17 cellular contexts compared by ENCODE assay signal in genomic region chr10:110487411-110488123, GRCh38. TPM values are rescaled to one million over a fixed set of nuclear protein-coding genes. Genes with fewer than 3 reads are reported as not detected.
DNase-seq lines count a peak whose midpoint lies in the region; ATAC-seq, FAIRE-seq and TF ChIP-seq lines count a peak whose summit lies in the region.
"Had no signal": no experiment of that assay in that cellular context is flagged by ENCODE, and none has a peak within 500 bp of the region (broad histone marks: within the 10 kb centered on the region; RNA-seq: fewer than 3 reads in every experiment).

No MANE protein-coding gene starts in this region.

- no peaks in the 10 kb centered on the region for H3K79me2 ChIP-seq in HCT116 (ENCODE audit: insufficient read depth, low read length)
- H3K79me2 ChIP-seq in astrocyte (ENCODE audit: insufficient read depth, low read length) = no peaks in the 10 kb centered on the region

- TF ChIP-seq RAD21 in HCT116 (IDR thresholded peaks at IDR 0.05; ENCODE audit: low read depth) = no peak

- no peak; the same call in 1 of the 2 replicates for ATAC-seq in HCT116
- no peak for ATAC-seq in HG02571 (IDR thresholded peaks at IDR 0.05; ENCODE audit: unreplicated experiment)
- no peak for ATAC-seq in GM19023 (IDR thresholded peaks at IDR 0.05; ENCODE audit: unreplicated experiment)
- ATAC-seq: CD8-positive, alpha-beta T cell; mucosa of descending colon had no signal

- H3K9me2 ChIP-seq in HCT116 (ENCODE audit: insufficient read depth) = no peaks in the 10 kb centered on the region

- TF ChIP-seq CTCF in HCT116 (IDR thresholded peaks at IDR 0.05 in 2 of 3, conservative IDR thresholded peaks at IDR 0.05 in 1 of 3; ENCODE audit: borderline replicate concordance in 1 of 3, insufficient read depth in 1 of 3, low read depth in 2 of 3, low read length in 2 of 3) (no peak), astrocyte (IDR thresholded peaks at IDR 0.05; ENCODE audit: insufficient read depth, low read depth, low read length) (no peak)

- H3K27me3 ChIP-seq in HCT116 (ENCODE audit: insufficient read depth, low read length) (no peaks in the 10 kb centered on the region), astrocyte (ENCODE audit: insufficient read depth, low read length) (no peaks in the 10 kb centered on the region)

- H3K36me3 Mint-ChIP-seq in astrocyte (ENCODE audit: low read depth, unreplicated experiment) = no peaks in the 10 kb centered on the region
- H3K36me3 Mint-ChIP-seq: CD8-positive, alpha-beta T cell had no signal

- no peaks in the 10 kb centered on the region for H3K36me3 ChIP-seq in HCT116 (ENCODE audit: control insufficient read depth in 1 of 2, insufficient read depth in 2 of 2, low read length in 2 of 2)
- H3K36me3 ChIP-seq in astrocyte (ENCODE audit: insufficient read depth, low read length) = no peaks in the 10 kb centered on the region

- peak overlapping the region; percentile 84 for H3K27ac Mint-ChIP-seq in astrocyte (ENCODE audit: unreplicated experiment)
- H3K27ac Mint-ChIP-seq: CD8-positive, alpha-beta T cell had no signal

- intact Hi-C loops in HCT116 (cut with micrococcal nuclease) = no loop called here

- POLR2A ChIA-PET in HCT116 (lab: Charles Lee) = interaction anchor here (1.1 to 3.2 kb wide), 2 partner anchors 13 to 88 kb away, joined by 5 to 9 read pairs; no protein-coding TSS in a partner anchor

- no peak for TF ChIP-seq POLR2A in HCT116 (IDR thresholded peaks at IDR 0.05; ENCODE audit: borderline replicate concordance, extremely low read depth, insufficient read depth, insufficient read length)

- no peak overlapping the region for H2AFZ ChIP-seq in HCT116 (ENCODE audit: low read depth, low read length, poor library complexity, severe bottlenecking)
- H2AFZ ChIP-seq in astrocyte (ENCODE audit: low read depth, low read length) = no peak overlapping the region
- H2AFZ ChIP-seq: PC-9 had no signal

- peak; percentile 20 for FAIRE-seq in astrocyte (lab: Jason Lieb, UNC)
- FAIRE-seq: GM12878, TTC549 had no signal

- no peaks in the 10 kb centered on the region for H3K27me3 Mint-ChIP-seq in astrocyte (ENCODE audit: low read depth, unreplicated experiment)

- DNase-seq in COR-L47 (lab: John Stamatoyannopoulos, UW) = peak; percentile 8
- no peak for DNase-seq in HCT116 (ENCODE audit: low read depth, low spot score)
- no peak for DNase-seq in astrocyte (ENCODE audit: low read depth)
- DNase-seq in left kidney (ENCODE audit: low read depth, low spot score) = peak; percentile 68
- no peak for DNase-seq in COLO829 (ENCODE audit: low spot score)
- no peak for DNase-seq in stimulated activated CD4-positive, alpha-beta T cell treated with anti-CD3 and anti-CD28 coated beads, Interleukin-2, amount 100 ng/mL, for 48 hours
- DNase-seq: activated CD8-positive, alpha-beta memory T cell treated with anti-CD3 and anti-CD28 coated beads, Interleukin-2, amount 50 U/mL, for 48 hours; CD8-positive, alpha-beta T cell; effector CD4-positive, alpha-beta T cell; hippocampal formation; mucosa of descending colon; NCI-H2107; PC-9 had no signal

- CTCF ChIA-PET in HCT116 (lab: Charles Lee) = interaction anchor here (1.2 kb wide), 1 partner anchor 133 kb away, joined by 4 read pairs; no protein-coding TSS in a partner anchor

- H3K4me3 ChIP-seq in HCT116 (replicated peaks in 1 of 2; ENCODE audit: low read depth in 1 of 2, low read length in 2 of 2) (no peak overlapping the region), astrocyte (ENCODE audit: insufficient read depth, low read depth, low read length) (no peak overlapping the region)
- H3K4me3 ChIP-seq: GM12878, mucosa of descending colon, PC-9 had no signal

- no TSS peak for BruUV-seq in HCT116 (replicated peaks; lab: Mats Ljungman, UMichigan)

- H3K9ac ChIP-seq in HCT116 (ENCODE audit: low read length) (no peak overlapping the region), astrocyte (ENCODE audit: low read length) (peak overlapping the region; percentile 12)

- RAD21 ChIA-PET in HCT116 (lab: Charles Lee; ENCODE audit: low non-redundant PET in 1 of 2, low total read pairs in 2 of 2, uncharacterized antibody in 2 of 2, unreplicated experiment in 2 of 2) = no interaction called here

- peaks cover 22% of the 10 kb centered on the region for H3K4me1 Mint-ChIP-seq in astrocyte (ENCODE audit: low read depth, unreplicated experiment)

- H3K9me3 ChIP-seq in HCT116 (ENCODE audit: control insufficient read depth in 1 of 2, insufficient read depth in 1 of 2, low read depth in 1 of 2, low read length in 2 of 2) (no peaks in the 10 kb centered on the region), astrocyte (ENCODE audit: insufficient read depth, low read depth, low read length) (no peaks in the 10 kb centered on the region)
- H3K9me3 ChIP-seq: mucosa of descending colon had no signal

- no peak overlapping the region for H3K27ac ChIP-seq in HCT116 (ENCODE audit: low read depth, low read length)
- H3K27ac ChIP-seq in astrocyte (ENCODE audit: low read depth, low read length) = no peak overlapping the region
- H3K27ac ChIP-seq: PC-9 had no signal

- no peak overlapping the region for H3K4me3 Mint-ChIP-seq in astrocyte (ENCODE audit: unreplicated experiment)
- H3K4me3 Mint-ChIP-seq: CD8-positive, alpha-beta T cell had no signal

- H3K9me3 Mint-ChIP-seq in astrocyte (ENCODE audit: unreplicated experiment) = no peaks in the 10 kb centered on the region
- H3K9me3 Mint-ChIP-seq: CD8-positive, alpha-beta T cell had no signal

- H3K4me1 ChIP-seq in HCT116 (ENCODE audit: control insufficient read depth in 1 of 2, insufficient read depth in 2 of 2, low read length in 2 of 2) (peaks cover 10 to 32% of the 10 kb centered on the region in 2 experiments), astrocyte (ENCODE audit: insufficient read depth, low read length) (peaks cover 12% of the 10 kb centered on the region)

- H4K20me1 ChIP-seq in HCT116 (ENCODE audit: insufficient read depth) (no peaks in the 10 kb centered on the region), astrocyte (ENCODE audit: insufficient read depth, low read length) (no peaks in the 10 kb centered on the region)

- peak overlapping the region; percentile 41 for H3K4me2 ChIP-seq in HCT116 (ENCODE audit: low read length)
- peak overlapping the region; percentile 56 for H3K4me2 ChIP-seq in astrocyte (ENCODE audit: low read length)
- H3K4me2 ChIP-seq: PC-9 had no signal

TF ChIP-seq in HCT116, 20 proteins besides CTCF, POLR2A, EP300 and RAD21:
- TF ChIP-seq EZH2 (IDR thresholded peaks at IDR 0.05) (no peak), SIN3A (IDR thresholded peaks at IDR 0.05; ENCODE audit: low read depth) (no peak), ZFX (IDR thresholded peaks at IDR 0.05) (no peak), JUND (IDR thresholded peaks at IDR 0.05) (no peak), SRF (IDR thresholded peaks at IDR 0.05; ENCODE audit: low read depth) (no peak), CBX3 (IDR thresholded peaks at IDR 0.05; ENCODE audit: low read depth) (no peak)
TF ChIP-seq in HCT116: peak in this region for 0.

RNA-seq across cellular contexts. Expression of gene DUSP5, which starts 10.1 kb away (rescaled TPM):
- total RNA-seq in HCT116 (2021; ENCODE audit: unreplicated experiment) = 137 TPM
- 199 and 315 TPM in 2 replicates for polyA plus RNA-seq in HCT116 (2012)
- total RNA-seq in astrocyte = 35.0 and 36.4 TPM in 2 replicates

Comparison
In these comparisons a context has a peak if more than half of its experiments do, and no peak if none do; other contexts are left out.
1. DNase-seq: peak in COR-L47 (single experiment) and left kidney (single experiment); none in HCT116 (single experiment), astrocyte (single experiment), COLO829 (single experiment) and stimulated activated CD4-positive, alpha-beta T cell treated with anti-CD3 and anti-CD28 coated beads, Interleukin-2, amount 100 ng/mL, for 48 hours (0 of 2).